Comparison of ENCODE assay signal across 8 cellular contexts in the genomic region with DNA sequence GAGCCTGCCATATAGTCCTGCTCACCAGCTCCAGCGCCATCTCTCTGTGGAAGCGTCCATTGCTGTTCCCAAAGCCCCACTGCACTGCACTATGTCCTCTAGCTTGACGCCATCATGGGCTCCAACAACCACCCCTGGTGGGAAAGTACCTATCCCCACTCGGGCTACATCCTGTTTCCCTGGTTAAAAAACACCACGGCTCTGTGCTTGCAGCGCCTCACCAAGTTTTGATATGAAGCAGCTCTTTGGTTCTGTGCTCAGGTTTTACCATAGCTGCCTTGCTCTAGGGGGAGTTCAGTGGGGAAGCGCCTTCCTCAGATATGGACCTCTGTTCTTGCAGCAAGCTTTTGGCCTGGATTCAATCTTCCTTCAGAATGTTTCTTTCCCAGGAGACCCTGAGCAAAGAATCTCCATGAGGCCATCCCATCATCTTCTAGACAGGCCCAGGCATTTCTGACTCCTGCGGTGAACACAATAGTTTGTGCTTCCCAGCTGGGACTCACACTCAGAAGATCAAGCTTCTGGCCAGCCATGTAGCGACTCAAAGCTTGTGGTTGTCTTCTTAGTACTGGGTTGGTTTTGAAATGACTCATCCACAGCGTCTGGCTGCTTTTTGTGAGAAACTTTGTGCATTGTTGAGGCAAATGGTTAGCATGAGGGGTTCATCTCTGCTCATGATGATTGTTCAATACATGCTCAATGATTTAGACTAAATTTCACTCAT. TPM values are rescaled to one million over a fixed set of nuclear protein-coding genes. Genes with fewer than 3 reads are reported as not detected.
DNase-seq lines count a peak whose midpoint lies in the region; ATAC-seq and TF ChIP-seq lines count a peak whose summit lies in the region.

No MANE protein-coding gene starts in this region.

- peaks cover 0 to 6% (median 0%) of the 10 kb centered on the region in 6 donors for H3K9me3 Mint-ChIP-seq in immature natural killer cell
- no peaks in the 10 kb centered on the region for H3K9me3 Mint-ChIP-seq in type B pancreatic cell

- H3K27me3 ChIP-seq in upper lobe of left lung = no peaks in the 10 kb centered on the region

- peak; percentile 88 for ATAC-seq in GM18868 (IDR thresholded peaks at IDR 0.05; ENCODE audit: unreplicated experiment)
- ATAC-seq in HG03039 (IDR thresholded peaks at IDR 0.05; ENCODE audit: unreplicated experiment) = peak; percentile 73
- no peak for ATAC-seq in upper lobe of left lung (ENCODE audit: low FRiP score in 2 of 2)

- H3K27me3 Mint-ChIP-seq in immature natural killer cell (ENCODE audit: low read depth in 3 of 3) (peaks cover 3 to 5% (median 4%) of the 10 kb centered on the region in 3 donors), type B pancreatic cell (peaks cover 3% of the 10 kb centered on the region)

- WGBS in upper lobe of left lung, 2 donors = 80 to 82% methylated on average over 10 of the region's 10 CpGs

- peak; percentile 43 to 55 for DNase-seq in activated CD4-positive, alpha-beta T cell treated with anti-CD3 and anti-CD28 coated beads, Interleukin-2, amount 50 U/mL, for 4 hours
- DNase-seq in immature natural killer cell (peak in 2 of 3 donors; percentile 5 to 55), NCI-H128 (lab: John Stamatoyannopoulos, UW; ENCODE audit: unreplicated experiment) (no peak), upper lobe of left lung (no peak), NCI-H187 (lab: John Stamatoyannopoulos, UW) (no peak), type B pancreatic cell (ENCODE audit: extremely low spot score, unreplicated experiment) (no peak)

- TF ChIP-seq EP300 in upper lobe of left lung (IDR thresholded peaks at IDR 0.05) = no peak

- no peak overlapping the region for H3K4me3 ChIP-seq in upper lobe of left lung

- no peaks in the 10 kb centered on the region for H3K36me3 ChIP-seq in upper lobe of left lung

- peaks cover 0 to 4% of the 10 kb centered on the region in 2 donors for H3K4me1 Mint-ChIP-seq in immature natural killer cell
- no peaks in the 10 kb centered on the region for H3K4me1 Mint-ChIP-seq in type B pancreatic cell (ENCODE audit: unreplicated experiment)

- H3K4me3 Mint-ChIP-seq in immature natural killer cell (peak overlapping the region in 1 of 5 donors; percentile 48), type B pancreatic cell (no peak overlapping the region)

- no peak overlapping the region for H3K27ac ChIP-seq in upper lobe of left lung

- peaks cover 0 to 4% (median 0%) of the 10 kb centered on the region in 4 donors for H3K4me1 ChIP-seq in upper lobe of left lung

- TF ChIP-seq POLR2A in upper lobe of left lung (IDR thresholded peaks at IDR 0.05) = no peak

- H3K27ac Mint-ChIP-seq in immature natural killer cell = peak overlapping the region in 2 of 6 donors; percentile 82 to 88
- H3K27ac Mint-ChIP-seq in type B pancreatic cell = no peak overlapping the region

- no peak for TF ChIP-seq CTCF in upper lobe of left lung (IDR thresholded peaks at IDR 0.05)
- TF ChIP-seq CTCF in type B pancreatic cell (conservative IDR thresholded peaks at IDR 0.05) = no peak

- H3K36me3 Mint-ChIP-seq in immature natural killer cell = no peaks in the 10 kb centered on the region
- no peaks in the 10 kb centered on the region for H3K36me3 Mint-ChIP-seq in type B pancreatic cell

- no peaks in the 10 kb centered on the region for H3K9me3 ChIP-seq in upper lobe of left lung

RNA-seq across cellular contexts. Expression of a gene that starts 39.5 kb away (rescaled TPM):
- 1 to 10 TPM in 1 of 3 donors, under 1 TPM in 1, not detected in 1; 0.81 to 1.1 TPM for polyA plus RNA-seq in immature natural killer cell
- 10 to 100 TPM in 3 of 6 donors, 1 to 10 TPM in 3; 1.1 to 39.3 (median 8.0) TPM for total RNA-seq in upper lobe of left lung
- 2.3 and 4.3 TPM in 2 replicates for total RNA-seq in type B pancreatic cell (ENCODE audit: low replicate concordance)

Comparison
In these comparisons a context has a peak if more than half of its experiments do, and no peak if none do; other contexts are left out.
1. ATAC-seq: peak in GM18868 (single experiment) and HG03039 (single experiment); none in upper lobe of left lung (0 of 2).
2. DNase-seq: peak in activated CD4-positive, alpha-beta T cell treated with anti-CD3 and anti-CD28 coated beads, Interleukin-2, amount 50 U/mL, for 4 hours (2 of 2) and immature natural killer cell (2 of 3); none in NCI-H128 (single experiment), upper lobe of left lung (0 of 2), NCI-H187 (0 of 2) and type B pancreatic cell (single experiment).